15 cellular contexts compared by ENCODE assay signal in genomic region chr10:11379771-11380170, GRCh38.
"Had no signal": no experiment of that assay in that cellular context is flagged by ENCODE, and none has a peak within 500 bp of the region (broad histone marks: within the 10 kb centered on the region; RNA-seq: fewer than 3 reads in every experiment).

No MANE protein-coding gene starts in this region.

- FAIRE-seq: kidney had no signal

- H3K36me3 ChIP-seq: esophagus muscularis mucosa, ovary, tibial nerve, uterus, WERI-Rb-1 had no signal

- DNase-seq: activated CD4-positive, alpha-beta memory T cell treated with anti-CD3 and anti-CD28 coated beads for 36 hours; activated CD4-positive, alpha-beta T cell treated with anti-CD3 and anti-CD28 coated beads for 36 hours; activated CD8-positive, alpha-beta memory T cell treated with anti-CD3 and anti-CD28 coated beads, Interleukin-2, amount 10 ng/mL, durations not matched to agents 7 days and 5 days; activated naive CD4-positive, alpha-beta T cell treated with anti-CD3 and anti-CD28 coated beads, Interleukin-2, amount 50 U/mL, for 16 hours; activated T-cell treated with anti-CD3 and anti-CD28 coated beads, Interleukin-2, amount 50 U/mL, for 24 hours; kidney; ovary; stimulated activated CD4-positive, alpha-beta T cell treated with anti-CD3 and anti-CD28 coated beads, Interleukin-4, amount 100 ng/mL, for 24 hours; stimulated activated naive CD4-positive, alpha-beta T cell; uterus; WERI-Rb-1 had no signal

- H3K27ac ChIP-seq: coronary artery, esophagus muscularis mucosa, ovary, skin epidermis, tibial nerve, uterus, WERI-Rb-1 had no signal

- H3K4me3 ChIP-seq: coronary artery, esophagus muscularis mucosa, ovary, skin epidermis, tibial nerve, uterus had no signal

- H3K4me1 ChIP-seq: esophagus muscularis mucosa, tibial nerve, uterus had no signal

- ATAC-seq: activated CD4-positive, alpha-beta T cell treated with anti-CD3 and anti-CD28 coated beads for 36 hours; activated CD8-positive, alpha-beta memory T cell treated with anti-CD3 and anti-CD28 coated beads, Interleukin-2, amount 10 ng/mL, durations not matched to agents 7 days and 5 days had no signal

- H3K27me3 ChIP-seq: esophagus muscularis mucosa, ovary, tibial nerve, uterus had no signal

- H3K9me3 ChIP-seq: ovary, tibial nerve, uterus had no signal
